In the genomic region with DNA sequence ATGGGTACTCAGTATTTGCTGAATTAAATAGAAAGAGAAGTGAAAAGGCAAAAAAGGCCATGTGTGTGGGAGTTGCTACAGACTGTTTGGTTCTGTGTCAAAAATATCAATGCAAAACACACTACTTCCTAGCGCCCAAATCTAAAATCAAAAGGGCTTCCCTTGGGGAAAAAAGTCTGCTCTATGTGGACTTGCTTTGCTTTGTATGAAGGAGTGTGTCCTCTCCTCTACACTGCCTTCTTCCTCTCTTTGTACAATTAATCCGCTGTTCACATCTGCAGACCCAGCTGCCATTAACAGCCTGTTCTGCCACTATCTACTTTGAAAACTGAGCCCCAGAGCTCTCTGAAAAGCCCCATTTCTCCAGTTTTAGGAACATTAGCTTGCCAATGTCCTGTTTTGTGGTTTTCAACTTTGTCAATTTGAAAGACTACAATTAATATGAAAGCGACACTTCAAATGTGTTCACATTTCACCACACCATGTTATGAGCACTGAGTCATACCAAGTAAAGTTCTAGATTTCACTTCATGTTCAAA, we compare ENCODE assay signal across 1 cellular context.
TF ChIP-seq lines count a peak whose summit lies in the region.

No MANE protein-coding gene starts in this region.

TF ChIP-seq in GM12878, 131 proteins besides CTCF, POLR2A, EP300 and RAD21 (continued from another document):
- TF ChIP-seq ZNF384 (IDR thresholded peaks at IDR 0.05; ENCODE audit: borderline replicate concordance, low read depth, low read length) (no peak), BHLHE40 (IDR thresholded peaks at IDR 0.05; ENCODE audit: borderline replicate concordance in 1 of 2, low read depth in 2 of 2, low read length in 1 of 2) (peak; percentile 43 to 58; a peak in 2 of 4 replicates), STAT1 (conservative IDR thresholded peaks at IDR 0.05) (no peak), TCF7 (IDR thresholded peaks at IDR 0.05; ENCODE audit: borderline replicate concordance) (peak; percentile 93), MTA2 (IDR thresholded peaks at IDR 0.05; ENCODE audit: low read depth) (peak; percentile 91), USF1 (IDR thresholded peaks at IDR 0.05; ENCODE audit: borderline replicate concordance, extremely low read length, insufficient read depth, low read depth, low read length) (no peak), BCL11A (IDR thresholded peaks at IDR 0.05; ENCODE audit: low read depth, low read length) (peak; percentile 86), EZH2 (IDR thresholded peaks at IDR 0.05; ENCODE audit: borderline replicate concordance, control insufficient read depth, low read depth, low read length) (no peak), ZNF687 (IDR thresholded peaks at IDR 0.05) (no peak), JUNB (IDR thresholded peaks at IDR 0.05) (peak; percentile 96), IKZF2 (IDR thresholded peaks at IDR 0.05) (peak; percentile 72 to 87), GATAD2B (conservative IDR thresholded peaks at IDR 0.05; ENCODE audit: low read depth) (0 out of 2 replicates have a peak, but pooled peaks have one; percentile 60), STAT3 (IDR thresholded peaks at IDR 0.05; ENCODE audit: low read depth, low read length) (peak; percentile 89), SMAD5 (IDR thresholded peaks at IDR 0.05; ENCODE audit: low read depth) (no peak), CBFB (IDR thresholded peaks at IDR 0.05; ENCODE audit: low read depth) (peak; percentile 84), DPF2 (IDR thresholded peaks at IDR 0.05) (peak; percentile 90), IRF5 (IDR thresholded peaks at IDR 0.05; ENCODE audit: borderline replicate concordance) (no peak), FOXM1 (IDR thresholded peaks at IDR 0.05; ENCODE audit: low read depth, low read length) (peak; percentile 96), RB1 (IDR thresholded peaks at IDR 0.05; ENCODE audit: borderline replicate concordance) (no peak), EGR1 (IDR thresholded peaks at IDR 0.05; ENCODE audit: borderline replicate concordance in 1 of 2, low read depth in 2 of 2, low read length in 2 of 2) (peak in 1 of 2 experiments; percentile 45; a peak in 1 of 3 replicates), CHD2 (IDR thresholded peaks at IDR 0.05; ENCODE audit: borderline replicate concordance, low read depth, low read length) (no peak), SMC3 (IDR thresholded peaks at IDR 0.05; ENCODE audit: borderline replicate concordance, low read length) (no peak), ZBTB33 (IDR thresholded peaks at IDR 0.05) (no peak), NBN (IDR thresholded peaks at IDR 0.05) (peak; percentile 77), ZBED1 (IDR thresholded peaks at IDR 0.05; ENCODE audit: borderline replicate concordance) (peak; percentile 64; the same call in 1 of the 2 replicates)
- TF ChIP-seq, protein P1, sequence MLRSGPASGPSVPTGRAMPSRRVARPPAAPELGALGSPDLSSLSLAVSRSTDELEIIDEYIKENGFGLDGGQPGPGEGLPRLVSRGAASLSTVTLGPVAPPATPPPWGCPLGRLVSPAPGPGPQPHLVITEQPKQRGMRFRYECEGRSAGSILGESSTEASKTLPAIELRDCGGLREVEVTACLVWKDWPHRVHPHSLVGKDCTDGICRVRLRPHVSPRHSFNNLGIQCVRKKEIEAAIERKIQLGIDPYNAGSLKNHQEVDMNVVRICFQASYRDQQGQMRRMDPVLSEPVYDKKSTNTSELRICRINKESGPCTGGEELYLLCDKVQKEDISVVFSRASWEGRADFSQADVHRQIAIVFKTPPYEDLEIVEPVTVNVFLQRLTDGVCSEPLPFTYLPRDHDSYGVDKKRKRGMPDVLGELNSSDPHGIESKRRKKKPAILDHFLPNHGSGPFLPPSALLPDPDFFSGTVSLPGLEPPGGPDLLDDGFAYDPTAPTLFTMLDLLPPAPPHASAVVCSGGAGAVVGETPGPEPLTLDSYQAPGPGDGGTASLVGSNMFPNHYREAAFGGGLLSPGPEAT (IDR thresholded peaks at IDR 0.05; ENCODE audit: low read depth): peak; percentile 65
- TF ChIP-seq, protein P2, sequence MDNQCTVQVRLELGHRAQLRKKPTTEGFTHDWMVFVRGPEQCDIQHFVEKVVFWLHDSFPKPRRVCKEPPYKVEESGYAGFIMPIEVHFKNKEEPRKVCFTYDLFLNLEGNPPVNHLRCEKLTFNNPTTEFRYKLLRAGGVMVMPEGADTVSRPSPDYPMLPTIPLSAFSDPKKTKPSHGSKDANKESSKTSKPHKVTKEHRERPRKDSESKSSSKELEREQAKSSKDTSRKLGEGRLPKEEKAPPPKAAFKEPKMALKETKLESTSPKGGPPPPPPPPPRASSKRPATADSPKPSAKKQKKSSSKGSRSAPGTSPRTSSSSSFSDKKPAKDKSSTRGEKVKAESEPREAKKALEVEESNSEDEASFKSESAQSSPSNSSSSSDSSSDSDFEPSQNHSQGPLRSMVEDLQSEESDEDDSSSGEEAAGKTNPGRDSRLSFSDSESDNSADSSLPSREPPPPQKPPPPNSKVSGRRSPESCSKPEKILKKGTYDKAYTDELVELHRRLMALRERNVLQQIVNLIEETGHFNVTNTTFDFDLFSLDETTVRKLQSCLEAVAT (IDR thresholded peaks at IDR 0.05): 0 out of 2 replicates have a peak, but pooled peaks have one; percentile 24
- TF ChIP-seq, protein P3, sequence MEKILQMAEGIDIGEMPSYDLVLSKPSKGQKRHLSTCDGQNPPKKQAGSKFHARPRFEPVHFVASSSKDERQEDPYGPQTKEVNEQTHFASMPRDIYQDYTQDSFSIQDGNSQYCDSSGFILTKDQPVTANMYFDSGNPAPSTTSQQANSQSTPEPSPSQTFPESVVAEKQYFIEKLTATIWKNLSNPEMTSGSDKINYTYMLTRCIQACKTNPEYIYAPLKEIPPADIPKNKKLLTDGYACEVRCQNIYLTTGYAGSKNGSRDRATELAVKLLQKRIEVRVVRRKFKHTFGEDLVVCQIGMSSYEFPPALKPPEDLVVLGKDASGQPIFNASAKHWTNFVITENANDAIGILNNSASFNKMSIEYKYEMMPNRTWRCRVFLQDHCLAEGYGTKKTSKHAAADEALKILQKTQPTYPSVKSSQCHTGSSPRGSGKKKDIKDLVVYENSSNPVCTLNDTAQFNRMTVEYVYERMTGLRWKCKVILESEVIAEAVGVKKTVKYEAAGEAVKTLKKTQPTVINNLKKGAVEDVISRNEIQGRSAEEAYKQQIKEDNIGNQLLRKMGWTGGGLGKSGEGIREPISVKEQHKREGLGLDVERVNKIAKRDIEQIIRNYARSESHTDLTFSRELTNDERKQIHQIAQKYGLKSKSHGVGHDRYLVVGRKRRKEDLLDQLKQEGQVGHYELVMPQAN (conservative IDR thresholded peaks at IDR 0.05): no peak
- TF ChIP-seq, protein P4, sequence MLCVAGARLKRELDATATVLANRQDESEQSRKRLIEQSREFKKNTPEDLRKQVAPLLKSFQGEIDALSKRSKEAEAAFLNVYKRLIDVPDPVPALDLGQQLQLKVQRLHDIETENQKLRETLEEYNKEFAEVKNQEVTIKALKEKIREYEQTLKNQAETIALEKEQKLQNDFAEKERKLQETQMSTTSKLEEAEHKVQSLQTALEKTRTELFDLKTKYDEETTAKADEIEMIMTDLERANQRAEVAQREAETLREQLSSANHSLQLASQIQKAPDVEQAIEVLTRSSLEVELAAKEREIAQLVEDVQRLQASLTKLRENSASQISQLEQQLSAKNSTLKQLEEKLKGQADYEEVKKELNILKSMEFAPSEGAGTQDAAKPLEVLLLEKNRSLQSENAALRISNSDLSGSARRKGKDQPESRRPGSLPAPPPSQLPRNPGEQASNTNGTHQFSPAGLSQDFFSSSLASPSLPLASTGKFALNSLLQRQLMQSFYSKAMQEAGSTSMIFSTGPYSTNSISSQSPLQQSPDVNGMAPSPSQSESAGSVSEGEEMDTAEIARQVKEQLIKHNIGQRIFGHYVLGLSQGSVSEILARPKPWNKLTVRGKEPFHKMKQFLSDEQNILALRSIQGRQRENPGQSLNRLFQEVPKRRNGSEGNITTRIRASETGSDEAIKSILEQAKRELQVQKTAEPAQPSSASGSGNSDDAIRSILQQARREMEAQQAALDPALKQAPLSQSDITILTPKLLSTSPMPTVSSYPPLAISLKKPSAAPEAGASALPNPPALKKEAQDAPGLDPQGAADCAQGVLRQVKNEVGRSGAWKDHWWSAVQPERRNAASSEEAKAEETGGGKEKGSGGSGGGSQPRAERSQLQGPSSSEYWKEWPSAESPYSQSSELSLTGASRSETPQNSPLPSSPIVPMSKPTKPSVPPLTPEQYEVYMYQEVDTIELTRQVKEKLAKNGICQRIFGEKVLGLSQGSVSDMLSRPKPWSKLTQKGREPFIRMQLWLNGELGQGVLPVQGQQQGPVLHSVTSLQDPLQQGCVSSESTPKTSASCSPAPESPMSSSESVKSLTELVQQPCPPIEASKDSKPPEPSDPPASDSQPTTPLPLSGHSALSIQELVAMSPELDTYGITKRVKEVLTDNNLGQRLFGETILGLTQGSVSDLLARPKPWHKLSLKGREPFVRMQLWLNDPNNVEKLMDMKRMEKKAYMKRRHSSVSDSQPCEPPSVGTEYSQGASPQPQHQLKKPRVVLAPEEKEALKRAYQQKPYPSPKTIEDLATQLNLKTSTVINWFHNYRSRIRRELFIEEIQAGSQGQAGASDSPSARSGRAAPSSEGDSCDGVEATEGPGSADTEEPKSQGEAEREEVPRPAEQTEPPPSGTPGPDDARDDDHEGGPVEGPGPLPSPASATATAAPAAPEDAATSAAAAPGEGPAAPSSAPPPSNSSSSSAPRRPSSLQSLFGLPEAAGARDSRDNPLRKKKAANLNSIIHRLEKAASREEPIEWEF (IDR thresholded peaks at IDR 0.05; ENCODE audit: insufficient replicate concordance, low read depth, low read length): no peak
- TF ChIP-seq, protein P5, sequence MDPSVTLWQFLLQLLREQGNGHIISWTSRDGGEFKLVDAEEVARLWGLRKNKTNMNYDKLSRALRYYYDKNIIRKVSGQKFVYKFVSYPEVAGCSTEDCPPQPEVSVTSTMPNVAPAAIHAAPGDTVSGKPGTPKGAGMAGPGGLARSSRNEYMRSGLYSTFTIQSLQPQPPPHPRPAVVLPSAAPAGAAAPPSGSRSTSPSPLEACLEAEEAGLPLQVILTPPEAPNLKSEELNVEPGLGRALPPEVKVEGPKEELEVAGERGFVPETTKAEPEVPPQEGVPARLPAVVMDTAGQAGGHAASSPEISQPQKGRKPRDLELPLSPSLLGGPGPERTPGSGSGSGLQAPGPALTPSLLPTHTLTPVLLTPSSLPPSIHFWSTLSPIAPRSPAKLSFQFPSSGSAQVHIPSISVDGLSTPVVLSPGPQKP (IDR thresholded peaks at IDR 0.05; ENCODE audit: low read depth, low read length): no peak
- TF ChIP-seq, protein P6, sequence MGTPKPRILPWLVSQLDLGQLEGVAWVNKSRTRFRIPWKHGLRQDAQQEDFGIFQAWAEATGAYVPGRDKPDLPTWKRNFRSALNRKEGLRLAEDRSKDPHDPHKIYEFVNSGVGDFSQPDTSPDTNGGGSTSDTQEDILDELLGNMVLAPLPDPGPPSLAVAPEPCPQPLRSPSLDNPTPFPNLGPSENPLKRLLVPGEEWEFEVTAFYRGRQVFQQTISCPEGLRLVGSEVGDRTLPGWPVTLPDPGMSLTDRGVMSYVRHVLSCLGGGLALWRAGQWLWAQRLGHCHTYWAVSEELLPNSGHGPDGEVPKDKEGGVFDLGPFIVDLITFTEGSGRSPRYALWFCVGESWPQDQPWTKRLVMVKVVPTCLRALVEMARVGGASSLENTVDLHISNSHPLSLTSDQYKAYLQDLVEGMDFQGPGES (IDR thresholded peaks at IDR 0.05): no peak
